Comparison of ENCODE assay signal across 9 cellular contexts in genomic region chr19:58400638-58400915, GRCh38. TPM values are rescaled to one million over a fixed set of nuclear protein-coding genes. Genes with fewer than 3 reads are reported as not detected.
DNase-seq lines count a peak whose midpoint lies in the region; ATAC-seq, FAIRE-seq and TF ChIP-seq lines count a peak whose summit lies in the region.
"Had no signal": no experiment of that assay in that cellular context is flagged by ENCODE, and none has a peak within 500 bp of the region (broad histone marks: within the 10 kb centered on the region; RNA-seq: fewer than 3 reads in every experiment).

No MANE protein-coding gene starts in this region.

- H3K4me2 ChIP-seq in SK-N-SH (peak overlapping the region; percentile 100), keratinocyte (ENCODE audit: control insufficient read depth, extremely low read depth, insufficient read depth, low read depth, low read length) (peak overlapping the region; percentile 65)

- FAIRE-seq in keratinocyte (lab: Jason Lieb, UNC): no peak

- peak overlapping the region; percentile 70 for H3K9ac ChIP-seq in SK-N-SH
- no peak overlapping the region for H3K9ac ChIP-seq in keratinocyte (ENCODE audit: control insufficient read depth, extremely low read depth, insufficient read depth, low read length)
- H3K9ac ChIP-seq in stomach smooth muscle (ENCODE audit: low read length in 2 of 2): peak overlapping the region; percentile 66 to 79

- dilution Hi-C loops in keratinocyte (cut with MboI; ENCODE audit: extremely low pct_ligation_motif_present, low sequenced_read_pairs): no loop called here

- TF ChIP-seq CTCF in SK-N-SH (IDR thresholded peaks at IDR 0.05): no peak
- TF ChIP-seq CTCF in keratinocyte (optimal IDR thresholded peaks at IDR 0.05 in 1 of 3, IDR thresholded peaks at IDR 0.05 in 1 of 3, conservative IDR thresholded peaks at IDR 0.05 in 1 of 3; ENCODE audit: extremely low read depth in 1 of 3, insufficient read depth in 2 of 3, low read length in 3 of 3): no peak

- no peaks in the 10 kb centered on the region for H3K9me2 ChIP-seq in SK-N-SH

- H2AFZ ChIP-seq in SK-N-SH (ENCODE audit: low read depth) (peak overlapping the region; percentile 77; the same call in 1 of the 2 replicates), keratinocyte (ENCODE audit: control insufficient read depth, low read length) (peak overlapping the region; percentile 43)

- CTCF ChIA-PET in SK-N-SH (lab: Yijun Ruan, JAX): interaction anchor here (2.2 kb wide), 1 partner anchor 119 kb away, joined by 7 read pairs; the partner anchor contains the start of gene ZBTB45

- TF ChIP-seq RAD21 in SK-N-SH (IDR thresholded peaks at IDR 0.05; ENCODE audit: low read length): no peak

- no peak; the same call in 2 of the 3 replicates for ATAC-seq in SK-N-SH treated with all-trans-retinoic acid at 6 μM for 48 hours
- no peak for ATAC-seq in activated naive CD8-positive, alpha-beta T cell treated with anti-CD3 and anti-CD28 coated beads, Interleukin-2, amount 10 ng/mL, durations not matched to agents 7 days and 5 days (ENCODE audit: low read depth)

- H3K36me3 ChIP-seq in SK-N-SH (replicated peaks in 1 of 2; ENCODE audit: control insufficient read depth in 1 of 2, insufficient read depth in 2 of 2, low read length in 1 of 2) (no peaks in the 10 kb centered on the region), keratinocyte (ENCODE audit: control insufficient read depth in 2 of 2, extremely low read depth in 1 of 2, insufficient read depth in 2 of 2, low read length in 2 of 2) (no peaks in the 10 kb centered on the region), stomach smooth muscle (ENCODE audit: control insufficient read depth in 2 of 2, insufficient read depth in 2 of 2, low read length in 2 of 2) (no peaks in the 10 kb centered on the region)

- no peak for DNase-seq in SK-N-SH
- DNase-seq in activated naive CD8-positive, alpha-beta T cell treated with anti-CD3 and anti-CD28 coated beads, Interleukin-2, amount 10 ng/mL, durations not matched to agents 7 days and 5 days: no peak
- DNase-seq in keratinocyte (ENCODE audit: low read depth, low spot score): no peak
- DNase-seq in anterior cingulate cortex (lab: John Stamatoyannopoulos, UW): no peak
- no peak for DNase-seq in KG1 (lab: John Stamatoyannopoulos, UW)
- DNase-seq in superior temporal gyrus (ENCODE audit: extremely low spot score): no peak

- H3K79me2 ChIP-seq in SK-N-SH (ENCODE audit: insufficient read depth) (peaks cover 17% of the 10 kb centered on the region), keratinocyte (ENCODE audit: control insufficient read depth, insufficient read depth, low read length) (peaks cover 5% of the 10 kb centered on the region)

- no peaks in the 10 kb centered on the region for H3K9me3 Mint-ChIP-seq in activated naive CD8-positive, alpha-beta T cell treated with anti-CD3 and anti-CD28 coated beads, Interleukin-2, amount 10 ng/mL, durations not matched to agents 7 days and 5 days

- H3F3A ChIP-seq in SK-N-SH (replicated peaks; ENCODE audit: insufficient read depth): peaks cover 20% of the 10 kb centered on the region

- H3K27ac Mint-ChIP-seq in activated naive CD8-positive, alpha-beta T cell treated with anti-CD3 and anti-CD28 coated beads, Interleukin-2, amount 10 ng/mL, durations not matched to agents 7 days and 5 days: peak overlapping the region; percentile 25

- TF ChIP-seq EP300 in SK-N-SH (IDR thresholded peaks at IDR 0.05; ENCODE audit: borderline replicate concordance in 1 of 2, low read depth in 1 of 2, low read length in 1 of 2): no peak

- H3K27me3 ChIP-seq in SK-N-SH (ENCODE audit: insufficient read depth): no peaks in the 10 kb centered on the region
- H3K27me3 ChIP-seq in keratinocyte (ENCODE audit: control insufficient read depth, extremely low read depth, insufficient read depth, low read length): no peaks in the 10 kb centered on the region
- H3K27me3 ChIP-seq in stomach smooth muscle (ENCODE audit: control insufficient read depth in 1 of 2, insufficient read depth in 2 of 2, low read length in 2 of 2): peaks cover 21 to 22% of the 10 kb centered on the region in 2 donors

- no peaks in the 10 kb centered on the region for H4K20me1 ChIP-seq in SK-N-SH (ENCODE audit: insufficient read depth)
- H4K20me1 ChIP-seq in keratinocyte (ENCODE audit: control insufficient read depth, extremely low read depth, insufficient read depth, low read length): peaks cover under 1% of the 10 kb centered on the region

- H3K4me1 ChIP-seq in SK-N-SH (ENCODE audit: control insufficient read depth in 1 of 2, insufficient read depth in 2 of 2, low read depth in 1 of 2, low read length in 1 of 2) (peaks cover 6 to 20% of the 10 kb centered on the region in 2 experiments; a peak in 2 of 4 replicates), keratinocyte (ENCODE audit: control insufficient read depth, extremely low read depth, insufficient read depth, low read length) (peaks cover 14% of the 10 kb centered on the region), stomach smooth muscle (ENCODE audit: control insufficient read depth, insufficient read depth, low read length) (peaks cover 20% of the 10 kb centered on the region)

- peaks cover 2% of the 10 kb centered on the region for H3K36me3 Mint-ChIP-seq in activated naive CD8-positive, alpha-beta T cell treated with anti-CD3 and anti-CD28 coated beads, Interleukin-2, amount 10 ng/mL, durations not matched to agents 7 days and 5 days

- H3K9me3 ChIP-seq in SK-N-SH (no peaks in the 10 kb centered on the region), keratinocyte (ENCODE audit: control insufficient read depth, low read depth, low read length) (no peaks in the 10 kb centered on the region), stomach smooth muscle (ENCODE audit: control insufficient read depth in 2 of 2, low read length in 2 of 2) (no peaks in the 10 kb centered on the region)

- H3K27ac ChIP-seq in SK-N-SH (ENCODE audit: low read depth in 2 of 2, low read length in 1 of 2) (peak overlapping the region; percentile 43 to 87; a peak in 3 of 4 replicates), keratinocyte (ENCODE audit: control insufficient read depth, insufficient read depth, low read length) (no peak overlapping the region), stomach smooth muscle (ENCODE audit: low read length) (no peak overlapping the region)

- POLR2A ChIA-PET in SK-N-SH (lab: Yijun Ruan, JAX): interaction anchor here (1.6 kb wide), 1 partner anchor 38 kb away, joined by 6 read pairs; the partner anchor contains the start of gene ZNF497
- POLR2A ChIA-PET in activated naive CD8-positive, alpha-beta T cell treated with anti-CD3 and anti-CD28 coated beads, Interleukin-2, amount 10 ng/mL, durations not matched to agents 7 days and 5 days (lab: Charles Lee): interaction anchor here (1.1 kb wide), 1 partner anchor 68 kb away, joined by 3 read pairs; no protein-coding TSS in a partner anchor

- H3K27me3 Mint-ChIP-seq in activated naive CD8-positive, alpha-beta T cell treated with anti-CD3 and anti-CD28 coated beads, Interleukin-2, amount 10 ng/mL, durations not matched to agents 7 days and 5 days: peaks cover 9% of the 10 kb centered on the region

- 47% methylated on average over 12 of the region's 12 CpGs for WGBS in SK-N-SH (ENCODE audit: low lambda C conversion rate)

- no peaks in the 10 kb centered on the region for H3K9me1 ChIP-seq in keratinocyte (ENCODE audit: control insufficient read depth, extremely low read depth, insufficient read depth, low read length)

- peak overlapping the region; percentile 88 for H3K4me3 Mint-ChIP-seq in activated naive CD8-positive, alpha-beta T cell treated with anti-CD3 and anti-CD28 coated beads, Interleukin-2, amount 10 ng/mL, durations not matched to agents 7 days and 5 days

- peaks cover 15% of the 10 kb centered on the region for H3K4me1 Mint-ChIP-seq in activated naive CD8-positive, alpha-beta T cell treated with anti-CD3 and anti-CD28 coated beads, Interleukin-2, amount 10 ng/mL, durations not matched to agents 7 days and 5 days

- H3K4me3 ChIP-seq in SK-N-SH (ENCODE audit: low read depth in 2 of 2, low read length in 1 of 2): peak overlapping the region; percentile 66 to 83
- H3K4me3 ChIP-seq in keratinocyte (ENCODE audit: control insufficient read depth in 2 of 3, extremely low read depth in 1 of 3, insufficient read depth in 2 of 3, low read depth in 1 of 3, low read length in 3 of 3): no peak overlapping the region
- peak overlapping the region; percentile 87 to 96 for H3K4me3 ChIP-seq in stomach smooth muscle (ENCODE audit: low read length in 2 of 2)

RNA-seq across cellular contexts. Expression of gene RNF225, which starts 5.1 kb away (rescaled TPM):
- 0.13 TPM in 1 of 2 replicates, not detected in the other for polyA plus RNA-seq in SK-N-SH (2012; rRNA removed)
- polyA plus RNA-seq in SK-N-SH (2012; cell fraction: cytosol; rRNA removed): not detected in 2 replicates
- polyA plus RNA-seq in SK-N-SH (2012; cell fraction: nucleus; rRNA removed): 0.09 TPM in 1 of 2 replicates, not detected in the other
- total RNA-seq in activated naive CD8-positive, alpha-beta T cell treated with anti-CD3 and anti-CD28 coated beads, Interleukin-2, amount 10 ng/mL, durations not matched to agents 7 days and 5 days: under 1 TPM; 0.83 to 0.94 TPM
- 0.06 TPM in 1 of 3 replicates, not detected in the others for polyA plus RNA-seq in keratinocyte
- 0.27 TPM for polyA plus RNA-seq in keratinocyte (2011; ENCODE audit: low read depth)
- 0.16 TPM in 1 of 2 replicates, not detected in the other for polyA plus RNA-seq in keratinocyte (2011; cell fraction: cytosol; rRNA removed)
- polyA plus RNA-seq in keratinocyte (2011; cell fraction: nucleus; rRNA removed): 0.20 TPM in 1 of 2 replicates, not detected in the other
- polyA plus RNA-seq in keratinocyte (2012; ENCODE audit: low replicate concordance): 1.6 TPM in 1 of 2 replicates, not detected in the other
- 0.46 TPM in 1 of 3 replicates, not detected in the others for polyA minus RNA-seq in keratinocyte
- polyA minus RNA-seq in keratinocyte (2011; cell fraction: cytosol; rRNA and poly(A)+ RNA removed): 2.9 TPM
- polyA minus RNA-seq in keratinocyte (2011; cell fraction: nucleus; rRNA and poly(A)+ RNA removed): 0.62 and 0.84 TPM in 2 replicates
- total RNA-seq: myocyte had no signal

RNA-seq across cellular contexts. Expression of gene ZNF584, which starts 7.9 kb away (rescaled TPM):
- polyA plus RNA-seq in SK-N-SH (2012; rRNA removed): 9.4 and 12.0 TPM in 2 replicates
- 7.7 and 9.6 TPM in 2 replicates for polyA plus RNA-seq in SK-N-SH (2012; cell fraction: cytosol; rRNA removed)
- polyA plus RNA-seq in SK-N-SH (2012; cell fraction: nucleus; rRNA removed): 10.1 and 12.1 TPM in 2 replicates
- total RNA-seq in activated naive CD8-positive, alpha-beta T cell treated with anti-CD3 and anti-CD28 coated beads, Interleukin-2, amount 10 ng/mL, durations not matched to agents 7 days and 5 days: 10 to 100 TPM in 1 of 2 experiments, 1 to 10 TPM in 1; 8.6 to 10.6 TPM
- polyA plus RNA-seq in keratinocyte: 12.2 to 15.5 TPM (median 12.9 TPM) in 3 replicates
- polyA plus RNA-seq in keratinocyte (2011; ENCODE audit: low read depth): 8.2 TPM
- 11.7 and 12.9 TPM in 2 replicates for polyA plus RNA-seq in keratinocyte (2011; cell fraction: cytosol; rRNA removed)
- 14.9 and 18.8 TPM in 2 replicates for polyA plus RNA-seq in keratinocyte (2011; cell fraction: nucleus; rRNA removed)
- 9.0 and 11.5 TPM in 2 replicates for polyA plus RNA-seq in keratinocyte (2012; ENCODE audit: low replicate concordance)
- polyA minus RNA-seq in keratinocyte: 13.8 to 17.3 TPM (median 15.1 TPM) in 3 replicates
- polyA minus RNA-seq in keratinocyte (2011; cell fraction: cytosol; rRNA and poly(A)+ RNA removed): 15.0 TPM
- 11.8 and 15.0 TPM in 2 replicates for polyA minus RNA-seq in keratinocyte (2011; cell fraction: nucleus; rRNA and poly(A)+ RNA removed)

RNA-seq across cellular contexts. Expression of gene RPS5, which starts 13.5 kb away (rescaled TPM):
- 3,905 and 4,334 TPM in 2 replicates for polyA plus RNA-seq in SK-N-SH (2012; rRNA removed)
- 2,353 and 3,574 TPM in 2 replicates for polyA plus RNA-seq in SK-N-SH (2012; cell fraction: cytosol; rRNA removed)
- 1,227 and 1,326 TPM in 2 replicates for polyA plus RNA-seq in SK-N-SH (2012; cell fraction: nucleus; rRNA removed)
- total RNA-seq in activated naive CD8-positive, alpha-beta T cell treated with anti-CD3 and anti-CD28 coated beads, Interleukin-2, amount 10 ng/mL, durations not matched to agents 7 days and 5 days: 1,000 to 10,000 TPM; 1,038 to 1,039 TPM
- 1,865 to 3,107 TPM (median 2,056 TPM) in 3 replicates for polyA plus RNA-seq in keratinocyte
- 1,229 TPM for polyA plus RNA-seq in keratinocyte (2011; ENCODE audit: low read depth)
- polyA plus RNA-seq in keratinocyte (2011; cell fraction: cytosol; rRNA removed): 1,839 and 2,734 TPM in 2 replicates
- polyA plus RNA-seq in keratinocyte (2011; cell fraction: nucleus; rRNA removed): 593 and 706 TPM in 2 replicates
- 1,608 and 1,832 TPM in 2 replicates for polyA plus RNA-seq in keratinocyte (2012; ENCODE audit: low replicate concordance)
- 1,723 to 3,071 TPM (median 2,205 TPM) in 3 replicates for polyA minus RNA-seq in keratinocyte
- polyA minus RNA-seq in keratinocyte (2011; cell fraction: cytosol; rRNA and poly(A)+ RNA removed): 1,152 TPM
- 275 and 289 TPM in 2 replicates for polyA minus RNA-seq in keratinocyte (2011; cell fraction: nucleus; rRNA and poly(A)+ RNA removed)

RNA-seq across cellular contexts. Expression of gene ZNF837, which starts 19.7 kb away (rescaled TPM):
- 1.2 and 1.6 TPM in 2 replicates for polyA plus RNA-seq in SK-N-SH (2012; rRNA removed)
- polyA plus RNA-seq in SK-N-SH (2012; cell fraction: cytosol; rRNA removed): 0.58 and 1.1 TPM in 2 replicates
- polyA plus RNA-seq in SK-N-SH (2012; cell fraction: nucleus; rRNA removed): 2.2 and 3.3 TPM in 2 replicates
- 1 to 10 TPM; 2.9 to 3.5 TPM for total RNA-seq in activated naive CD8-positive, alpha-beta T cell treated with anti-CD3 and anti-CD28 coated beads, Interleukin-2, amount 10 ng/mL, durations not matched to agents 7 days and 5 days
- polyA plus RNA-seq in keratinocyte: 0.29 to 1.0 TPM (median 0.39 TPM) in 3 replicates
- 0.17 TPM for polyA plus RNA-seq in keratinocyte (2011; ENCODE audit: low read depth)
- polyA plus RNA-seq in keratinocyte (2011; cell fraction: cytosol; rRNA removed): 0.33 and 1.3 TPM in 2 replicates
- 0.43 and 1.1 TPM in 2 replicates for polyA plus RNA-seq in keratinocyte (2011; cell fraction: nucleus; rRNA removed)
- polyA plus RNA-seq in keratinocyte (2012; ENCODE audit: low replicate concordance): 0.73 and 0.99 TPM in 2 replicates
- polyA minus RNA-seq in keratinocyte: 0.16 TPM in 2 of 3 replicates, not detected in the other
- 2.3 TPM for polyA minus RNA-seq in keratinocyte (2011; cell fraction: cytosol; rRNA and poly(A)+ RNA removed)
- polyA minus RNA-seq in keratinocyte (2011; cell fraction: nucleus; rRNA and poly(A)+ RNA removed): 0.62 and 0.74 TPM in 2 replicates

RNA-seq across cellular contexts. Expression of gene ZNF497, which starts 38.0 kb away (rescaled TPM):
- polyA plus RNA-seq in SK-N-SH (2012; rRNA removed): 1.0 and 1.1 TPM in 2 replicates
- 0.30 and 0.45 TPM in 2 replicates for polyA plus RNA-seq in SK-N-SH (2012; cell fraction: cytosol; rRNA removed)
- polyA plus RNA-seq in SK-N-SH (2012; cell fraction: nucleus; rRNA removed): 8.1 and 13.1 TPM in 2 replicates
- total RNA-seq in activated naive CD8-positive, alpha-beta T cell treated with anti-CD3 and anti-CD28 coated beads, Interleukin-2, amount 10 ng/mL, durations not matched to agents 7 days and 5 days: 1 to 10 TPM; 1.7 to 2.1 TPM
- polyA plus RNA-seq in keratinocyte: 0.29 to 0.72 TPM (median 0.32 TPM) in 3 replicates
- not detected for polyA plus RNA-seq in keratinocyte (2011; ENCODE audit: low read depth)
- 0.13 and 0.23 TPM in 2 replicates for polyA plus RNA-seq in keratinocyte (2011; cell fraction: cytosol; rRNA removed)
- 0.97 and 1.5 TPM in 2 replicates for polyA plus RNA-seq in keratinocyte (2011; cell fraction: nucleus; rRNA removed)
- 0.44 and 0.68 TPM in 2 replicates for polyA plus RNA-seq in keratinocyte (2012; ENCODE audit: low replicate concordance)
- 0.29 to 0.69 TPM (median 0.30 TPM) in 3 replicates for polyA minus RNA-seq in keratinocyte
- not detected for polyA minus RNA-seq in keratinocyte (2011; cell fraction: cytosol; rRNA and poly(A)+ RNA removed)
- 0.84 and 0.93 TPM in 2 replicates for polyA minus RNA-seq in keratinocyte (2011; cell fraction: nucleus; rRNA and poly(A)+ RNA removed)

Comparison
In these comparisons a context has a peak if more than half of its experiments do, and no peak if none do; other contexts are left out.
1. H3K27ac ChIP-seq: peak in SK-N-SH (2 of 2); none in keratinocyte (single experiment) and stomach smooth muscle (single experiment).
2. H3K4me3 ChIP-seq: peak in SK-N-SH (2 of 2) and stomach smooth muscle (2 of 2); none in keratinocyte (0 of 3).